In genomic region chr22:17237031-17237668, GRCh38 we compare ENCODE assay signal across 9 cellular contexts. TPM values are rescaled to one million over a fixed set of nuclear protein-coding genes. Genes with fewer than 3 reads are reported as not detected.
DNase-seq lines count a peak whose midpoint lies in the region; ATAC-seq and TF ChIP-seq lines count a peak whose summit lies in the region.
"Had no signal": no experiment of that assay in that cellular context is flagged by ENCODE, and none has a peak within 500 bp of the region (broad histone marks: within the 10 kb centered on the region; RNA-seq: fewer than 3 reads in every experiment).

No MANE protein-coding gene starts in this region.

- intact Hi-C loops in left ventricle myocardium superior (cut with micrococcal nuclease), result no loop called here

- H3K27me3 ChIP-seq in cardiac muscle cell, result no peaks in the 10 kb centered on the region

- H3K27ac ChIP-seq in cardiac muscle cell, result peak overlapping the region; percentile 16

- no peaks in the 10 kb centered on the region for H3K36me3 Mint-ChIP-seq in activated naive CD4-positive, alpha-beta T cell treated with anti-CD3 and anti-CD28 coated beads, Interleukin-2, amount 50 U/mL, for 72 hours

- DNase-seq in cardiac muscle cell (ENCODE audit: low read depth in 1 of 2, low spot score in 1 of 2) (no peak), left ventricle myocardium superior (no peak), midbrain (lab: John Stamatoyannopoulos, UW) (no peak), mesenteric fat pad (ENCODE audit: low spot score) (no peak)
- DNase-seq in activated naive CD4-positive, alpha-beta T cell treated with anti-CD3 and anti-CD28 coated beads, Interleukin-2, amount 50 U/mL, for 72 hours (ENCODE audit: low spot score in 2 of 2), result no peak
- peak in 1 of 2 donors; percentile 25 for DNase-seq in stimulated activated naive CD8-positive, alpha-beta T cell treated with anti-CD3 and anti-CD28 coated beads, Interleukin-15, amount 100 ng/mL, for 72 hours

- H3K4me3 ChIP-seq in cardiac muscle cell, result no peak overlapping the region

- peaks cover 21% of the 10 kb centered on the region for H3K4me1 Mint-ChIP-seq in stimulated activated naive CD8-positive, alpha-beta T cell treated with anti-CD3 and anti-CD28 coated beads, Interleukin-15, amount 100 ng/mL, for 72 hours

- H3K4me1 ChIP-seq in cardiac muscle cell (ENCODE audit: low read depth), result peaks cover 8% of the 10 kb centered on the region

- H3K27me3 Mint-ChIP-seq in stimulated activated naive CD8-positive, alpha-beta T cell treated with anti-CD3 and anti-CD28 coated beads, Interleukin-15, amount 100 ng/mL, for 72 hours, result no peaks in the 10 kb centered on the region

- no peaks in the 10 kb centered on the region for H3K9me3 ChIP-seq in cardiac muscle cell (ENCODE audit: low read depth)

- no peaks in the 10 kb centered on the region for H3K9me3 Mint-ChIP-seq in activated naive CD4-positive, alpha-beta T cell treated with anti-CD3 and anti-CD28 coated beads, Interleukin-2, amount 50 U/mL, for 72 hours
- no peaks in the 10 kb centered on the region for H3K9me3 Mint-ChIP-seq in stimulated activated naive CD8-positive, alpha-beta T cell treated with anti-CD3 and anti-CD28 coated beads, Interleukin-15, amount 100 ng/mL, for 72 hours

- no peak for TF ChIP-seq CTCF in cardiac muscle cell (IDR thresholded peaks at IDR 0.05; ENCODE audit: low read depth, low read length)

- no peaks in the 10 kb centered on the region for H3K36me3 ChIP-seq in cardiac muscle cell

- peak overlapping the region; percentile 68 to 86 for H3K4me3 Mint-ChIP-seq in stimulated activated naive CD8-positive, alpha-beta T cell treated with anti-CD3 and anti-CD28 coated beads, Interleukin-15, amount 100 ng/mL, for 72 hours

- H3K27ac Mint-ChIP-seq in activated naive CD4-positive, alpha-beta T cell treated with anti-CD3 and anti-CD28 coated beads, Interleukin-2, amount 50 U/mL, for 72 hours, result peak overlapping the region; percentile 46 to 55
- peak overlapping the region; percentile 73 to 99 for H3K27ac Mint-ChIP-seq in stimulated activated naive CD8-positive, alpha-beta T cell treated with anti-CD3 and anti-CD28 coated beads, Interleukin-15, amount 100 ng/mL, for 72 hours

- ATAC-seq in left ventricle myocardium superior (no peak), HG03139 (IDR thresholded peaks at IDR 0.05; ENCODE audit: unreplicated experiment) (peak; percentile 71), GM21390 (IDR thresholded peaks at IDR 0.05; ENCODE audit: unreplicated experiment) (no peak)
- peak; percentile 80 to 92 for ATAC-seq in activated naive CD4-positive, alpha-beta T cell treated with anti-CD3 and anti-CD28 coated beads, Interleukin-2, amount 50 U/mL, for 72 hours
- ATAC-seq in stimulated activated naive CD8-positive, alpha-beta T cell treated with anti-CD3 and anti-CD28 coated beads, Interleukin-15, amount 100 ng/mL, for 72 hours, result peak; percentile 94

RNA-seq across cellular contexts. Expression of gene ADA2, which starts 17.9 kb away (rescaled TPM):
- total RNA-seq in cardiac muscle cell (0.83 and 1.5 TPM in 2 replicates), left ventricle myocardium superior (34.0 TPM), mesenteric fat pad (12.4 TPM)
- polyA plus RNA-seq in cardiac muscle cell, result 2.6 and 2.7 TPM in 2 replicates
- 1 to 10 TPM; 2.4 to 5.6 TPM for total RNA-seq in activated naive CD4-positive, alpha-beta T cell treated with anti-CD3 and anti-CD28 coated beads, Interleukin-2, amount 50 U/mL, for 72 hours
- total RNA-seq: Daoy had no signal

Comparison
In these comparisons a context has a peak if more than half of its experiments do, and no peak if none do; other contexts are left out.
1. ATAC-seq: peak in HG03139 (single experiment), activated naive CD4-positive, alpha-beta T cell treated with anti-CD3 and anti-CD28 coated beads, Interleukin-2, amount 50 U/mL, for 72 hours (2 of 2) and stimulated activated naive CD8-positive, alpha-beta T cell treated with anti-CD3 and anti-CD28 coated beads, Interleukin-15, amount 100 ng/mL, for 72 hours (single experiment); none in left ventricle myocardium superior (single experiment) and GM21390 (single experiment).